In the genomic region with DNA sequence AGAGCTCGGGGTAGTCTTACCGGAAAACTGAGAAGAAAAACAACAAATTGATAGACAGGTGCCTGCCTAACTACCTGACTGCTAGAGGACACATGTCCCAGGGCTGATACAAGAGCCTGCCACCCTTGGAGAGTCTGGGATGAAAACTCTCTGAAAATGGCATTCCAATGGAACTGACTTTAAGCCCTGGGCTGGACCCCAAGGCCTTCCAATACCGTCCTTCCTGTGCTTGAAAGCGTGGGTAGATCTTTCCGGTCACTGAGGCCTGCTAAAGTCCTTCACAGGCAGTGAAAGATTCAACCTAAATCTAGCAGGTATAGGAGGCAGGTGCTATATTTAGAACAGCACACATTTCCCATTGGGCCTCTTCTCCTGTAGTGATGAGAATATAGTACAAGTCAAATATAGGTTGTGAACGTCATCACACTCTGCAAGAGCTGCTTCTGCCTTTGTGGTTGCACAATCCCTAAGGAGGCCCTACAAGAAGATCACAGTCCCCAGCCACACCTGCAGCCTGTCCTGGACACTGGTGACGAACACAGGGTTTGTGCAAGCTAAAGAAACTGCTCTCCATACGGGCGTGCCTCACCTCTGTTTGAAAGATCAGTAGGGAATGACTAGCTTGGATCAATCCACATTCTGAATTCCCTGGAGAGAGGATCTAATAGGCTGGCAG, we compare ENCODE assay signal across 8 cellular contexts. TPM values are rescaled to one million over a fixed set of nuclear protein-coding genes. Genes with fewer than 3 reads are reported as not detected.
DNase-seq lines count a peak whose midpoint lies in the region; ATAC-seq, FAIRE-seq and TF ChIP-seq lines count a peak whose summit lies in the region.

No MANE protein-coding gene starts in this region.

- no peak for TF ChIP-seq EP300 in esophagus muscularis mucosa (IDR thresholded peaks at IDR 0.05)

- WGBS in esophagus muscularis mucosa = 93% methylated on average over 9 of the region's 9 CpGs

- H3K36me3 ChIP-seq in SJCRH30 = no peaks in the 10 kb centered on the region
- H3K36me3 ChIP-seq in esophagus muscularis mucosa = no peaks in the 10 kb centered on the region

- TF ChIP-seq POLR2A in esophagus muscularis mucosa (IDR thresholded peaks at IDR 0.05; ENCODE audit: low read depth) = no peak

- peak overlapping the region; percentile 97 for H3K4me3 ChIP-seq in SJCRH30
- peak overlapping the region; percentile 81 to 93 (median 91) for H3K4me3 ChIP-seq in esophagus muscularis mucosa
- H3K4me3 ChIP-seq in skin epidermis = peak overlapping the region; percentile 75 to 98 (median 82)

- intact Hi-C loops in esophagus muscularis mucosa (cut with DNase I) = loop anchor here (5.0 to 10.0 kb wide), 2 partner anchors 124 to 204 kb away; partner anchors contain the start of genes EXO1 and FH

- ATAC-seq in GM19328 (IDR thresholded peaks at IDR 0.05; ENCODE audit: unreplicated experiment) = no peak

- 0 out of 2 replicates have a peak, but pooled peaks cover 5% of the 10 kb centered on the region for H3K4me1 ChIP-seq in SJCRH30
- peaks cover 3 to 37% (median 31%) of the 10 kb centered on the region in 4 donors for H3K4me1 ChIP-seq in esophagus muscularis mucosa

- DNase-seq in NCI-H2107 treated with DMSO at 0.1 percent for 48 hours (lab: John Stamatoyannopoulos, UW; ENCODE audit: unreplicated experiment) = peak; percentile 63
- no peak for DNase-seq in NCI-H2107 (lab: John Stamatoyannopoulos, UW)
- DNase-seq in SJCRH30 = no peak
- no peak for DNase-seq in esophagus muscularis mucosa (ENCODE audit: extremely low spot score)
- DNase-seq in D721Med (ENCODE audit: insufficient read length, low spot score) = no peak
- DNase-seq in activated CD4-positive, CD25-positive, alpha-beta regulatory T cell (lab: John Stamatoyannopoulos, UW) = no peak

- no peak for FAIRE-seq in D721Med (lab: Jason Lieb, UNC)

- TF ChIP-seq CTCF in esophagus muscularis mucosa (IDR thresholded peaks at IDR 0.05) = no peak
- TF ChIP-seq CTCF in D721Med (IDR thresholded peaks at IDR 0.05; ENCODE audit: insufficient read depth, missing control alignments) = no peak

- H3K27me3 ChIP-seq in SJCRH30 (no peaks in the 10 kb centered on the region), esophagus muscularis mucosa (no peaks in the 10 kb centered on the region)

- H3K9me3 ChIP-seq in SJCRH30 (replicated peaks) (no peaks in the 10 kb centered on the region), esophagus muscularis mucosa (no peaks in the 10 kb centered on the region)

- H3K27ac ChIP-seq in SJCRH30 (0 out of 2 replicates have a peak overlapping the region, but pooled peaks have one; percentile 24), esophagus muscularis mucosa (replicated peaks in 1 of 4) (peak overlapping the region; percentile 62 to 87 (median 74)), skin epidermis (peak overlapping the region in 14 of 21 experiments; percentile 6 to 90 (median 60))

RNA-seq across cellular contexts. Expression of gene CHML, which starts 0.8 kb away (rescaled TPM):
- 22.4 and 26.7 TPM in 2 replicates for total RNA-seq in SJCRH30 (2014; rRNA removed; shearing (Covaris generic))
- total RNA-seq in esophagus muscularis mucosa = 1 to 10 TPM; 4.6 to 8.2 (median 5.0) TPM

RNA-seq across cellular contexts. Expression of gene OPN3, which starts 0.8 kb away (rescaled TPM):
- total RNA-seq in SJCRH30 (2014; rRNA removed; shearing (Covaris generic)) = 12.1 and 13.3 TPM in 2 replicates
- total RNA-seq in esophagus muscularis mucosa = 10 to 100 TPM in 2 of 4 donors, 1 to 10 TPM in 2; 5.3 to 12.4 (median 8.0) TPM

RNA-seq across cellular contexts. Expression of gene WDR64, which starts 11.1 kb away (rescaled TPM):
- not detected in 2 replicates for total RNA-seq in SJCRH30 (2014; rRNA removed; shearing (Covaris generic))
- not detected for total RNA-seq in esophagus muscularis mucosa

Comparison
In these comparisons a context has a peak if more than half of its experiments do, and no peak if none do; other contexts are left out.
1. H3K27ac ChIP-seq: peak in every context shown above with its lines; median percentile 74 in esophagus muscularis mucosa; 60 in skin epidermis; 24 in SJCRH30.